Comparison of ENCODE assay signal across 14 cellular contexts in genomic region chr20:36128463-36129176, GRCh38. TPM values are rescaled to one million over a fixed set of nuclear protein-coding genes. Genes with fewer than 3 reads are reported as not detected.
DNase-seq lines count a peak whose midpoint lies in the region; ATAC-seq and TF ChIP-seq lines count a peak whose summit lies in the region.
"Had no signal": no experiment of that assay in that cellular context is flagged by ENCODE, and none has a peak within 500 bp of the region (broad histone marks: within the 10 kb centered on the region; RNA-seq: fewer than 3 reads in every experiment).

No MANE protein-coding gene starts in this region.

- no peaks in the 10 kb centered on the region for H3K27me3 ChIP-seq in left lung
- H3K27me3 ChIP-seq: cardiac muscle cell had no signal

- H3K4me3 ChIP-seq in AG04449 (ENCODE audit: low read depth, low read length): no peak overlapping the region
- no peak overlapping the region for H3K4me3 ChIP-seq in left lung
- H3K4me3 ChIP-seq: cardiac muscle cell, lung had no signal

- no peaks in the 10 kb centered on the region for H3K9me3 ChIP-seq in left lung

- H3K36me3 Mint-ChIP-seq in WTC11: no peaks in the 10 kb centered on the region

- DNase-seq in AG04449 (ENCODE audit: low read depth, low spot score) (peak; percentile 23), HK-2 (ENCODE audit: unreplicated experiment) (peak; percentile 68), amniotic epithelial cell (ENCODE audit: low read depth) (peak; percentile 85), left lung (no peak), middle frontal gyrus (ENCODE audit: extremely low spot score, low spot score) (no peak), WTC11 (ENCODE audit: low spot score) (no peak)
- DNase-seq in effector CD8-positive, alpha-beta T cell (lab: John Stamatoyannopoulos, UW): no peak
- DNase-seq: CD4-positive, alpha-beta T cell; NCI-H146 had no signal

- no peaks in the 10 kb centered on the region for H3K27me3 Mint-ChIP-seq in WTC11 (ENCODE audit: low read depth)

- ATAC-seq in left lung (peak; percentile 49), WTC11 (no peak), GM21717 (IDR thresholded peaks at IDR 0.05; ENCODE audit: unreplicated experiment) (no peak)

- no peak overlapping the region for H3K27ac ChIP-seq in left lung
- H3K27ac ChIP-seq: cardiac muscle cell had no signal

- H3K9me3 Mint-ChIP-seq in WTC11: no peaks in the 10 kb centered on the region
- H3K9me3 Mint-ChIP-seq: CD4-positive, alpha-beta T cell; T-helper 2 cell treated with Interferon-gamma antibody and Interleukin-4, amounts not matched to agents 5 μg/mL and 100 μg/mL, for 36 hours had no signal

- no peak overlapping the region for H3K27ac Mint-ChIP-seq in WTC11
- H3K27ac Mint-ChIP-seq: CD4-positive, alpha-beta T cell; progenitor cell of endocrine pancreas; T-helper 2 cell treated with Interferon-gamma antibody and Interleukin-4, amounts not matched to agents 5 μg/mL and 100 μg/mL, for 36 hours had no signal

- CTCF ChIA-PET in AG04449 (lab: Yijun Ruan, JAX): interaction anchor here (0.6 to 27.4 kb wide), 5 partner anchors 10 to 174 kb away, joined by 3 to 971 read pairs (median 3); partner anchors contain the start of gene SCAND1
- CTCF ChIA-PET in WTC11 (lab: Charles Lee): interaction anchor here (1.0 to 2.4 kb wide), 3 partner anchors 10 to 137 kb away, joined by 3 to 10 read pairs (median 3); no protein-coding TSS in a partner anchor

- peaks cover 0 to 5% of the 10 kb centered on the region in 2 donors for H3K4me1 ChIP-seq in left lung

- POLR2A ChIA-PET in AG04449 (lab: Yijun Ruan, JAX) (no interaction called here), WTC11 (lab: Charles Lee) (interaction anchor here (0.6 kb wide), 1 partner anchor 17 kb away, joined by 8 read pairs; no protein-coding TSS in a partner anchor)

- intact Hi-C loops in left lung (cut with DNase I): no loop called here

- TF ChIP-seq CTCF in AG04449 (IDR thresholded peaks at IDR 0.05; ENCODE audit: insufficient read depth, low read length, missing control alignments): no peak
- no peak for TF ChIP-seq CTCF in left lung (IDR thresholded peaks at IDR 0.05)
- TF ChIP-seq CTCF in WTC11 (IDR thresholded peaks at IDR 0.05): no peak

- H3K4me3 Mint-ChIP-seq in WTC11: no peak overlapping the region
- H3K4me3 Mint-ChIP-seq: CD4-positive, alpha-beta T cell; T-helper 2 cell treated with Interferon-gamma antibody and Interleukin-4, amounts not matched to agents 5 μg/mL and 100 μg/mL, for 36 hours had no signal

- H3K36me3 ChIP-seq in left lung: no peaks in the 10 kb centered on the region
- H3K36me3 ChIP-seq: cardiac muscle cell had no signal

- H3K4me1 Mint-ChIP-seq in WTC11: 0 out of 2 replicates have a peak, but pooled peaks cover 7% of the 10 kb centered on the region

TF ChIP-seq in WTC11, 78 proteins besides CTCF, POLR2A, EP300 and RAD21:
- no peak for TF ChIP-seq ZNF281 (CRISPR knock-in tag; IDR thresholded peaks at IDR 0.05)

RNA-seq across cellular contexts. Expression of gene EPB41L1, which starts 25.9 kb away (rescaled TPM):
- total RNA-seq in left lung (10 to 100 TPM; 41.5 to 80.1 TPM), WTC11 (2021) (37.7 to 38.7 TPM (median 38.1 TPM) in 3 replicates)

Comparison
In these comparisons a context has a peak if more than half of its experiments do, and no peak if none do; other contexts are left out.
1. DNase-seq: peak in AG04449 (single experiment), HK-2 (single experiment) and amniotic epithelial cell (single experiment); none in left lung (0 of 2), effector CD8-positive, alpha-beta T cell (single experiment), middle frontal gyrus (single experiment) and WTC11 (single experiment).